11 cellular contexts compared by ENCODE assay signal in genomic region chrX:30283456-30284200, GRCh38. TPM values are rescaled to one million over a fixed set of nuclear protein-coding genes. Genes with fewer than 3 reads are reported as not detected.
DNase-seq lines count a peak whose midpoint lies in the region; ATAC-seq, FAIRE-seq and TF ChIP-seq lines count a peak whose summit lies in the region.
"Had no signal": no experiment of that assay in that cellular context is flagged by ENCODE, and none has a peak within 500 bp of the region (broad histone marks: within the 10 kb centered on the region; RNA-seq: fewer than 3 reads in every experiment).

No MANE protein-coding gene starts in this region.

- TF ChIP-seq CTCF in A549 (IDR thresholded peaks at IDR 0.05) (no peak), HCT116 (IDR thresholded peaks at IDR 0.05 in 2 of 3, conservative IDR thresholded peaks at IDR 0.05 in 1 of 3; ENCODE audit: borderline replicate concordance in 1 of 3, insufficient read depth in 1 of 3, low read depth in 2 of 3, low read length in 2 of 3) (no peak), gastroesophageal sphincter (IDR thresholded peaks at IDR 0.05) (no peak)

- peaks cover 7% of the 10 kb centered on the region; the same call in 1 of the 3 replicates for H3K9me3 ChIP-seq in A549
- H3K9me3 ChIP-seq in HCT116 (ENCODE audit: control insufficient read depth in 1 of 2, insufficient read depth in 1 of 2, low read depth in 1 of 2, low read length in 2 of 2) = no peaks in the 10 kb centered on the region
- no peaks in the 10 kb centered on the region for H3K9me3 ChIP-seq in gastroesophageal sphincter

- H3K4me3 ChIP-seq in A549 = no peak overlapping the region; the same call in 2 of the 3 replicates
- peak overlapping the region in 1 of 2 experiments; percentile 34; a peak in 2 of 4 replicates for H3K4me3 ChIP-seq in HCT116 (replicated peaks in 1 of 2; ENCODE audit: low read depth in 1 of 2, low read length in 2 of 2)
- H3K4me3 ChIP-seq in gastroesophageal sphincter = no peak overlapping the region
- H3K4me3 ChIP-seq: neural progenitor cell had no signal

- H3K9me2 ChIP-seq in HCT116 (ENCODE audit: insufficient read depth) = no peaks in the 10 kb centered on the region

- H3K36me3 ChIP-seq in HCT116 (ENCODE audit: control insufficient read depth in 1 of 2, insufficient read depth in 2 of 2, low read length in 2 of 2) (no peaks in the 10 kb centered on the region), gastroesophageal sphincter (no peaks in the 10 kb centered on the region)
- H3K36me3 ChIP-seq: neural progenitor cell had no signal

- H3K27me3 ChIP-seq in HCT116 (ENCODE audit: insufficient read depth, low read length) (no peaks in the 10 kb centered on the region), gastroesophageal sphincter (no peaks in the 10 kb centered on the region)
- H3K27me3 ChIP-seq: neural progenitor cell had no signal

- WGBS in A549 (ENCODE audit: missing lambda C conversion rate) = 13% methylated on average over 3 of the region's 3 CpGs
- WGBS in gastroesophageal sphincter (ENCODE audit: low coverage in 1 of 2), 2 donors = 55 to 66% methylated on average over 2 to 3 of the region's 3 CpGs

- ATAC-seq in A549 (peak; percentile 94 to 95), HCT116 (peak; percentile 89), gastroesophageal sphincter (peak; percentile 74), HG03571 (IDR thresholded peaks at IDR 0.05; ENCODE audit: unreplicated experiment) (no peak), GM18907 (IDR thresholded peaks at IDR 0.05; ENCODE audit: unreplicated experiment) (no peak)
- ATAC-seq: stimulated activated naive CD8-positive, alpha-beta T cell treated with anti-CD3 and anti-CD28 coated beads, Interleukin-15, Interleukin-2, amounts not matched to agents 100 U/mL and 50 U/mL, for 24 hours had no signal

- H2AFZ ChIP-seq in HCT116 (ENCODE audit: low read depth, low read length, poor library complexity, severe bottlenecking) = peak overlapping the region; percentile 58
- H2AFZ ChIP-seq: neural progenitor cell had no signal

- intact Hi-C loops in HCT116 (cut with micrococcal nuclease) = no loop called here

- peak overlapping the region; percentile 54 for H3K9ac ChIP-seq in HCT116 (ENCODE audit: low read length)
- H3K9ac ChIP-seq: KMS-11, neural progenitor cell had no signal

- no peaks in the 10 kb centered on the region for H4K20me1 ChIP-seq in HCT116 (ENCODE audit: insufficient read depth)

- POLR2A ChIA-PET in A549 (lab: Yijun Ruan, JAX) (interaction anchor here (1.1 to 1.5 kb wide), 2 partner anchors 20 to 25 kb away, joined by 3 to 6 read pairs; partner anchors contain the start of gene NR0B1), HCT116 (lab: Charles Lee) (no interaction called here)

- no peaks in the 10 kb centered on the region for H3K79me2 ChIP-seq in HCT116 (ENCODE audit: insufficient read depth, low read length)

- CTCF ChIA-PET in A549 (lab: Yijun Ruan, JAX) (interaction anchor here (1.3 to 2.2 kb wide), 2 partner anchors 24 to 206 kb away, joined by 3 to 10 read pairs; no protein-coding TSS in a partner anchor), HCT116 (lab: Charles Lee) (interaction anchor here (1.5 kb wide), 1 partner anchor 206 kb away, joined by 5 read pairs; no protein-coding TSS in a partner anchor)

- peak; percentile 76 to 93 for DNase-seq in A549 (ENCODE audit: low read depth in 1 of 2, low spot score in 1 of 2)
- peak; percentile 75 for DNase-seq in HCT116 (ENCODE audit: low read depth, low spot score)
- peak; percentile 81 for DNase-seq in SW480 (ENCODE audit: low spot score)
- no peak for DNase-seq in NCI-H2171 treated with DMSO at 0.1 percent for 48 hours (lab: John Stamatoyannopoulos, UW)
- no peak for DNase-seq in activated naive CD4-positive, alpha-beta T cell treated with Interleukin-2 at 50 U/mL for 16 hours
- DNase-seq: stimulated activated naive CD8-positive, alpha-beta T cell treated with anti-CD3 and anti-CD28 coated beads, Interleukin-15, Interleukin-2, amounts not matched to agents 100 U/mL and 50 U/mL, for 24 hours had no signal

- TF ChIP-seq POLR2A in A549 (IDR thresholded peaks at IDR 0.05; ENCODE audit: low read length) (no peak), HCT116 (IDR thresholded peaks at IDR 0.05; ENCODE audit: borderline replicate concordance, extremely low read depth, insufficient read depth, insufficient read length) (no peak), gastroesophageal sphincter (IDR thresholded peaks at IDR 0.05) (no peak)

- TF ChIP-seq RAD21 in A549 (conservative IDR thresholded peaks at IDR 0.05 in 1 of 2, IDR thresholded peaks at IDR 0.05 in 1 of 2) = no peak
- 0 out of 2 replicates have a peak, but pooled peaks have one; percentile 17 for TF ChIP-seq RAD21 in HCT116 (IDR thresholded peaks at IDR 0.05; ENCODE audit: low read depth)

- peak; percentile 99 for FAIRE-seq in A549 (lab: Jason Lieb, UNC)

- H3K4me2 ChIP-seq in A549 (peak overlapping the region; percentile 66), HCT116 (ENCODE audit: low read length) (peak overlapping the region; percentile 69)
- H3K4me2 ChIP-seq: KMS-11, neural progenitor cell had no signal

- BruUV-seq in HCT116 (replicated peaks; lab: Mats Ljungman, UMichigan) = no TSS peak

- peak overlapping the region; percentile 96 to 97 for H3K27ac ChIP-seq in A549
- peak overlapping the region; percentile 81; the same call in 1 of the 2 replicates for H3K27ac ChIP-seq in HCT116 (ENCODE audit: low read depth, low read length)
- no peak overlapping the region for H3K27ac ChIP-seq in gastroesophageal sphincter
- H3K27ac ChIP-seq: KMS-11, neural progenitor cell had no signal

- RAD21 ChIA-PET in HCT116 (lab: Charles Lee; ENCODE audit: low non-redundant PET in 1 of 2, low total read pairs in 2 of 2, uncharacterized antibody in 2 of 2, unreplicated experiment in 2 of 2) = no interaction called here

- H3K4me1 ChIP-seq in A549 = peaks cover 28% of the 10 kb centered on the region
- H3K4me1 ChIP-seq in HCT116 (ENCODE audit: control insufficient read depth in 1 of 2, insufficient read depth in 2 of 2, low read length in 2 of 2) = peaks cover 24 to 29% of the 10 kb centered on the region in 2 experiments
- H3K4me1 ChIP-seq in gastroesophageal sphincter = no peaks in the 10 kb centered on the region
- H3K4me1 ChIP-seq: neural progenitor cell had no signal

- peak; percentile 24 to 49; a peak in 2 of 5 replicates for TF ChIP-seq EP300 in A549 (IDR thresholded peaks at IDR 0.05)
- no peak for TF ChIP-seq EP300 in gastroesophageal sphincter (IDR thresholded peaks at IDR 0.05)

TF ChIP-seq in A549, 52 proteins besides CTCF, POLR2A, EP300 and RAD21 (continues in another document):
- no peak for TF ChIP-seq MYC (IDR thresholded peaks at IDR 0.05; ENCODE audit: borderline replicate concordance, low read length)
- no peak for TF ChIP-seq RFX5 (IDR thresholded peaks at IDR 0.05)
- no peak for TF ChIP-seq CBX2 (IDR thresholded peaks at IDR 0.05; ENCODE audit: borderline replicate concordance, low read depth)
- TF ChIP-seq CHD2 (IDR thresholded peaks at IDR 0.05; ENCODE audit: low read length, partially characterized antibody) = no peak
- peak; percentile 60; the same call in 1 of the 2 replicates for TF ChIP-seq GATA3 (IDR thresholded peaks at IDR 0.05; ENCODE audit: borderline replicate concordance)
- no peak for TF ChIP-seq NPAS2 (CRISPR knock-in tag; IDR thresholded peaks at IDR 0.05; ENCODE audit: borderline replicate concordance)
- TF ChIP-seq RNF2 (IDR thresholded peaks at IDR 0.05; ENCODE audit: borderline replicate concordance, low read depth) = no peak

TF ChIP-seq in HCT116, 20 proteins besides CTCF, POLR2A, EP300 and RAD21 (continues in another document):
- TF ChIP-seq SIN3A (IDR thresholded peaks at IDR 0.05; ENCODE audit: low read depth) (no peak), TCF7L2 (IDR thresholded peaks at IDR 0.05; ENCODE audit: borderline replicate concordance, extremely low read depth, insufficient read depth, insufficient read length) (no peak)

RNA-seq across cellular contexts. Expression of gene NR0B1, which starts 25.6 kb away (rescaled TPM):
- polyA plus RNA-seq in A549 (2011; rRNA removed) (26.6 and 30.0 TPM in 2 replicates), A549 (2017; fragmentation: RNase III; extraction: RNeasy Plus Mini Kit Qiagen cat#74134 plus additional on column Dnase treatment) (17.9 to 21.1 TPM (median 19.5 TPM) in 3 replicates)
- 59.8 and 85.9 TPM in 2 replicates for polyA plus RNA-seq in A549 (2012; cell fraction: cytosol; rRNA removed)
- polyA plus RNA-seq in A549 (2012; cell fraction: nucleus; rRNA removed) = 62.5 and 105 TPM in 2 replicates
- polyA minus RNA-seq in A549 (2011; rRNA and poly(A)+ RNA removed) = 16.8 and 16.9 TPM in 2 replicates
- total RNA-seq in HCT116 (2021; ENCODE audit: unreplicated experiment) (not detected), gastroesophageal sphincter (not detected)
- polyA plus RNA-seq in HCT116 (2012) = not detected in 2 replicates

RNA-seq across cellular contexts. Expression of gene MAGEB1, which starts 36.7 kb away (rescaled TPM):
- polyA plus RNA-seq in A549 (2011; rRNA removed) = not detected in 2 replicates
- polyA plus RNA-seq in A549 (2012; cell fraction: cytosol; rRNA removed) = not detected in 2 replicates
- not detected in 2 replicates for polyA plus RNA-seq in A549 (2012; cell fraction: nucleus; rRNA removed)
- polyA plus RNA-seq in A549 (2017; fragmentation: RNase III; extraction: RNeasy Plus Mini Kit Qiagen cat#74134 plus additional on column Dnase treatment) = not detected in 3 replicates
- not detected in 2 replicates for polyA minus RNA-seq in A549 (2011; rRNA and poly(A)+ RNA removed)
- total RNA-seq in HCT116 (2021; ENCODE audit: unreplicated experiment) = 0.69 TPM
- 0.47 and 0.67 TPM in 2 replicates for polyA plus RNA-seq in HCT116 (2012)
- total RNA-seq in gastroesophageal sphincter = not detected

RNA-seq across cellular contexts. Expression of gene MAGEB4, which starts 41.8 kb away (rescaled TPM):
- polyA plus RNA-seq in A549 (2011; rRNA removed) = not detected in 2 replicates
- polyA plus RNA-seq in A549 (2012; cell fraction: cytosol; rRNA removed) = not detected in 2 replicates
- not detected in 2 replicates for polyA plus RNA-seq in A549 (2012; cell fraction: nucleus; rRNA removed)
- not detected in 3 replicates for polyA plus RNA-seq in A549 (2017; fragmentation: RNase III; extraction: RNeasy Plus Mini Kit Qiagen cat#74134 plus additional on column Dnase treatment)
- not detected in 2 replicates for polyA minus RNA-seq in A549 (2011; rRNA and poly(A)+ RNA removed)
- total RNA-seq in HCT116 (2021; ENCODE audit: unreplicated experiment) = not detected
- polyA plus RNA-seq in HCT116 (2012) = not detected in 2 replicates
- total RNA-seq in gastroesophageal sphincter = not detected

RNA-seq across cellular contexts. Expression of gene MAGEB3, which starts 53.2 kb away (rescaled TPM):
- polyA plus RNA-seq in A549 (2011; rRNA removed) = not detected in 2 replicates
- polyA plus RNA-seq in A549 (2012; cell fraction: cytosol; rRNA removed) = not detected in 2 replicates
- polyA plus RNA-seq in A549 (2012; cell fraction: nucleus; rRNA removed) = not detected in 2 replicates
- not detected in 3 replicates for polyA plus RNA-seq in A549 (2017; fragmentation: RNase III; extraction: RNeasy Plus Mini Kit Qiagen cat#74134 plus additional on column Dnase treatment)
- polyA minus RNA-seq in A549 (2011; rRNA and poly(A)+ RNA removed) = not detected in 2 replicates
- not detected for total RNA-seq in HCT116 (2021; ENCODE audit: unreplicated experiment)
- polyA plus RNA-seq in HCT116 (2012) = 0.09 TPM in 1 of 2 replicates, not detected in the other
- not detected for total RNA-seq in gastroesophageal sphincter

Comparison
In these comparisons a context has a peak if more than half of its experiments do, and no peak if none do; other contexts are left out.
1. ATAC-seq: peak in A549 (2 of 2), HCT116 (single experiment) and gastroesophageal sphincter (single experiment); none in HG03571 (single experiment) and GM18907 (single experiment).
2. DNase-seq: peak in A549 (2 of 2), HCT116 (single experiment) and SW480 (single experiment); none in NCI-H2171 treated with DMSO at 0.1 percent for 48 hours (single experiment) and activated naive CD4-positive, alpha-beta T cell treated with Interleukin-2 at 50 U/mL for 16 hours (single experiment).
3. H3K27ac ChIP-seq: peak in A549 (2 of 2) and HCT116 (single experiment); none in gastroesophageal sphincter (0 of 4).
4. Of the 6 proteins assayed by ChIP-seq in both A549 and HCT116: peak only in A549: none; only in HCT116: RAD21; in both: MAX; in neither: 3; mixed calls (peak in some experiments, not most) for 1.